ENCODE assay signal across 9 cellular contexts in genomic region chr1:27044613-27045091, GRCh38. TPM values are rescaled to one million over a fixed set of nuclear protein-coding genes. Genes with fewer than 3 reads are reported as not detected.
A peak's percentile ranks its signal among the peaks of the same experiment; 100 is the strongest.
DNase-seq lines count a peak whose midpoint lies in the region; ATAC-seq and TF ChIP-seq lines count a peak whose summit lies in the region.
"Had no signal": no experiment of that assay in that cellular context is flagged by ENCODE, and none has a peak within 500 bp of the region (broad histone marks: within the 10 kb centered on the region; RNA-seq: fewer than 3 reads in every experiment).

No MANE protein-coding gene starts in this region.

- no peaks in the 10 kb centered on the region for H3K27me3 ChIP-seq in colonic mucosa

- TF ChIP-seq POLR2A in lower leg skin (IDR thresholded peaks at IDR 0.05) = no peak

- DNase-seq in Caki2 (ENCODE audit: low read depth) (peak; percentile 69), NCI-H446 treated with DMSO at 0.1 percent for 48 hours (lab: John Stamatoyannopoulos, UW) (peak; percentile 27), colonic mucosa (peak; percentile 94), lower leg skin (ENCODE audit: low spot score in 2 of 2) (peak; percentile 87 to 98)
- DNase-seq in activated CD4-positive, alpha-beta T cell treated with anti-CD3 and anti-CD28 coated beads for 48 hours = peak; percentile 93
- peak; percentile 85 to 90 (median 87) for DNase-seq in stimulated activated CD4-positive, alpha-beta T cell treated with anti-CD3 and anti-CD28 coated beads, TNF-alpha, amount 100 ng/mL, for 24 hours (ENCODE audit: low read depth in 3 of 3)

- ATAC-seq in HG02798 (IDR thresholded peaks at IDR 0.05; ENCODE audit: poor library complexity, unreplicated experiment) (peak; percentile 63), HG02678 (IDR thresholded peaks at IDR 0.05; ENCODE audit: unreplicated experiment) (no peak)

- H3K27ac ChIP-seq in colonic mucosa = no peak overlapping the region
- H3K27ac ChIP-seq: epithelial cell of prostate had no signal

- H3K4me3 ChIP-seq in colonic mucosa = no peak overlapping the region
- no peak overlapping the region for H3K4me3 ChIP-seq in lower leg skin (ENCODE audit: low read depth, poor library complexity, severe bottlenecking)

- in situ Hi-C loops in Caki2 (cut with HindIII; ENCODE audit: low pct_unique_long_range_greater_than_20kb, low sequenced_read_pairs) = no loop called here

- no peaks in the 10 kb centered on the region for H3K9me3 ChIP-seq in colonic mucosa

- no peak overlapping the region for H3K9ac ChIP-seq in colonic mucosa (ENCODE audit: low read depth in 2 of 2, low read length in 2 of 2)

- H3K4me1 ChIP-seq in colonic mucosa = no peaks in the 10 kb centered on the region

- WGBS in lower leg skin, 2 donors = 6 to 8% methylated on average over 12 of the region's 12 CpGs

- TF ChIP-seq CTCF in colonic mucosa (IDR thresholded peaks at IDR 0.05) (peak; percentile 97), lower leg skin (IDR thresholded peaks at IDR 0.05) (peak in 2 of 3 donors; percentile 46 to 94)

- H3K36me3 ChIP-seq in colonic mucosa = no peaks in the 10 kb centered on the region

- intact Hi-C loops in colonic mucosa (cut with DNase I) (loop anchor here (2.0 to 10.0 kb wide), 3 partner anchors 52 to 350 kb away; partner anchors contain the start of gene GPR3), lower leg skin (cut with DNase I; ENCODE audit: low total_unique reads) (loop anchor here (2.0 kb wide), 1 partner anchor 52 kb away; no protein-coding TSS in a partner anchor)

RNA-seq across cellular contexts. Expression of gene TENT5B, which starts 32.0 kb away (rescaled TPM):
- total RNA-seq in Caki2 (2014; rRNA removed; shearing (Covaris generic); ENCODE audit: low replicate concordance) = 5.2 and 7.7 TPM in 2 replicates
- total RNA-seq in colonic mucosa (1 to 10 TPM; 1.0 to 3.8 TPM), lower leg skin (100 to 1,000 TPM; 139 to 243 (median 239) TPM)

RNA-seq across cellular contexts. Expression of gene TRNP1, which starts 51.2 kb away (rescaled TPM):
- 177 and 245 TPM in 2 replicates for total RNA-seq in Caki2 (2014; rRNA removed; shearing (Covaris generic); ENCODE audit: low replicate concordance)
- total RNA-seq in colonic mucosa = 1 to 10 TPM; 2.5 to 2.7 TPM
- total RNA-seq in lower leg skin = 10 to 100 TPM; 14.9 to 29.4 (median 20.2) TPM

Comparison
In these comparisons a context has a peak if more than half of its experiments do, and no peak if none do; other contexts are left out.
1. DNase-seq: peak in every context shown above with its lines; median percentile 94 in colonic mucosa; 93 in activated CD4-positive, alpha-beta T cell treated with anti-CD3 and anti-CD28 coated beads for 48 hours; 92 in lower leg skin; 87 in stimulated activated CD4-positive, alpha-beta T cell treated with anti-CD3 and anti-CD28 coated beads, TNF-alpha, amount 100 ng/mL, for 24 hours; 69 in Caki2; 27 in NCI-H446 treated with DMSO at 0.1 percent for 48 hours.
2. RNA of gene TENT5B, which starts 32.0 kb away (total RNA-seq): 139 to 243 TPM in lower leg skin; 5.2 to 7.7 TPM in Caki2 and 1.0 to 3.8 TPM in colonic mucosa; every median in the first group is over 10 times any median in the second.